In genomic region chr15:95829062-95829461, GRCh38 we compare ENCODE assay signal across 17 cellular contexts.
DNase-seq lines count a peak whose midpoint lies in the region; ATAC-seq, FAIRE-seq and TF ChIP-seq lines count a peak whose summit lies in the region.
"Had no signal": no experiment of that assay in that cellular context is flagged by ENCODE, and none has a peak within 500 bp of the region (broad histone marks: within the 10 kb centered on the region; RNA-seq: fewer than 3 reads in every experiment).

No MANE protein-coding gene starts in this region.

- no peak overlapping the region for H3K9ac ChIP-seq in HCT116 (ENCODE audit: low read length)

- CTCF ChIA-PET in HCT116 (lab: Charles Lee): no interaction called here

- TF ChIP-seq POLR2A in HCT116 (IDR thresholded peaks at IDR 0.05; ENCODE audit: borderline replicate concordance, extremely low read depth, insufficient read depth, insufficient read length): no peak

- H3K4me3 ChIP-seq in HCT116 (replicated peaks in 1 of 2; ENCODE audit: low read depth in 1 of 2, low read length in 2 of 2): no peak overlapping the region
- H3K4me3 ChIP-seq: SK-N-MC had no signal

- no peaks in the 10 kb centered on the region for H3K9me3 ChIP-seq in HCT116 (ENCODE audit: control insufficient read depth in 1 of 2, insufficient read depth in 1 of 2, low read depth in 1 of 2, low read length in 2 of 2)

- no peak for DNase-seq in D721Med (ENCODE audit: insufficient read length, low spot score)
- no peak for DNase-seq in HCT116 (ENCODE audit: low read depth, low spot score)
- peak; percentile 5 for DNase-seq in OCI-M1 (lab: John Stamatoyannopoulos, UW)
- DNase-seq in left kidney (ENCODE audit: low read depth, low spot score): peak; percentile 30
- DNase-seq in dermis blood vessel endothelial cell: no peak
- no peak for DNase-seq in COLO668 (lab: John Stamatoyannopoulos, UW; ENCODE audit: unreplicated experiment)
- no peak for DNase-seq in NCI-H2029 (lab: John Stamatoyannopoulos, UW)
- DNase-seq: DMS153, GOT3, NCI-H1105 treated with DMSO at 0.1 percent for 48 hours, NCI-H1694 treated with DMSO at 0.1 percent for 48 hours, NCI-H446 treated with DMSO at 0.1 percent for 48 hours, NCI-H774, Right ventricle myocardium superior had no signal

- no peak overlapping the region for H2AFZ ChIP-seq in HCT116 (ENCODE audit: low read depth, low read length, poor library complexity, severe bottlenecking)

- POLR2A ChIA-PET in HCT116 (lab: Charles Lee): no interaction called here

- H3K4me2 ChIP-seq in HCT116 (ENCODE audit: low read length): no peak overlapping the region

- intact Hi-C loops in HCT116 (cut with micrococcal nuclease): no loop called here

- no peak overlapping the region for H3K27ac ChIP-seq in HCT116 (ENCODE audit: low read depth, low read length)
- H3K27ac ChIP-seq: C4-2B, SK-N-MC had no signal

- H3K9me2 ChIP-seq in HCT116 (ENCODE audit: insufficient read depth): no peaks in the 10 kb centered on the region

- no peak for ATAC-seq in HCT116

- peak; percentile 31 for TF ChIP-seq CTCF in D721Med (IDR thresholded peaks at IDR 0.05; ENCODE audit: insufficient read depth, missing control alignments)
- no peak for TF ChIP-seq CTCF in HCT116 (IDR thresholded peaks at IDR 0.05 in 2 of 3, conservative IDR thresholded peaks at IDR 0.05 in 1 of 3; ENCODE audit: borderline replicate concordance in 1 of 3, insufficient read depth in 1 of 3, low read depth in 2 of 3, low read length in 2 of 3)

- H3K4me1 ChIP-seq in HCT116 (ENCODE audit: control insufficient read depth in 1 of 2, insufficient read depth in 2 of 2, low read length in 2 of 2): no peaks in the 10 kb centered on the region

- no TSS peak for BruUV-seq in HCT116 (replicated peaks; lab: Mats Ljungman, UMichigan)

- no peak for FAIRE-seq in D721Med (lab: Jason Lieb, UNC)
- FAIRE-seq: RCC 7860 had no signal

- no peaks in the 10 kb centered on the region for H3K36me3 ChIP-seq in HCT116 (ENCODE audit: control insufficient read depth in 1 of 2, insufficient read depth in 2 of 2, low read length in 2 of 2)

- RAD21 ChIA-PET in HCT116 (lab: Charles Lee; ENCODE audit: low non-redundant PET in 1 of 2, low total read pairs in 2 of 2, uncharacterized antibody in 2 of 2, unreplicated experiment in 2 of 2): no interaction called here

- no peaks in the 10 kb centered on the region for H4K20me1 ChIP-seq in HCT116 (ENCODE audit: insufficient read depth)

- H3K79me2 ChIP-seq in HCT116 (ENCODE audit: insufficient read depth, low read length): no peaks in the 10 kb centered on the region

- peak; percentile 23; the same call in 1 of the 2 replicates for TF ChIP-seq RAD21 in HCT116 (IDR thresholded peaks at IDR 0.05; ENCODE audit: low read depth)

- no peaks in the 10 kb centered on the region for H3K27me3 ChIP-seq in HCT116 (ENCODE audit: insufficient read depth, low read length)

TF ChIP-seq in HCT116, 20 proteins besides CTCF, POLR2A, EP300 and RAD21:
- TF ChIP-seq CBX3 (IDR thresholded peaks at IDR 0.05; ENCODE audit: low read depth) (no peak), SIN3A (IDR thresholded peaks at IDR 0.05; ENCODE audit: low read depth) (no peak), SRF (IDR thresholded peaks at IDR 0.05; ENCODE audit: low read depth) (no peak), EZH2phosphoT487 (IDR thresholded peaks at IDR 0.05; ENCODE audit: borderline replicate concordance) (no peak), POLR2AphosphoS5 (IDR thresholded peaks at IDR 0.05; ENCODE audit: low read depth, low read length) (no peak), ZNF274 (IDR thresholded peaks at IDR 0.05; ENCODE audit: low read depth, low read length) (no peak)

Comparison
In these comparisons a context has a peak if more than half of its experiments do, and no peak if none do; other contexts are left out.
1. DNase-seq: peak in OCI-M1 (single experiment) and left kidney (single experiment); none in D721Med (single experiment), HCT116 (single experiment), dermis blood vessel endothelial cell (single experiment), COLO668 (single experiment) and NCI-H2029 (single experiment).